In the genomic region with DNA sequence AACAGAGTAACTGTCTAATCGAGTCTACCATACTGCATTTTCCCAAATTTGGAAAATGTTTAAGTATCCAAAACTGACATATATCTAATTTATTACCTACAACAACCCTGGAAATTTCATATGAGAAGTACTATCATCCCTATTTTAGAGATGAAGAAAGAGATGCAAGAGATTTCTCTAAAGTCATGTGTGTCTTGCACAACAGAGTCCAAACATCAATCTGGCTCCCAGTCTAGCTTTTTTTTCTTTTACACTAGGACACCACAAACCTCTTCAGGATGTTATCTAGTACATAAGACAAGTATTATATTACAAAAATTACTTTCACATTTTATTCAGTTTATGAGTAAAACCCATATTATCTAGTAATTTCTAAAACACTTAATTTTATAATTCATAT, we compare ENCODE assay signal across 20 cellular contexts. TPM values are rescaled to one million over a fixed set of nuclear protein-coding genes. Genes with fewer than 3 reads are reported as not detected.
A peak's percentile ranks its signal among the peaks of the same experiment; 100 is the strongest.
DNase-seq lines count a peak whose midpoint lies in the region; ATAC-seq, FAIRE-seq and TF ChIP-seq lines count a peak whose summit lies in the region.
"Had no signal": no experiment of that assay in that cellular context is flagged by ENCODE, and none has a peak within 500 bp of the region (broad histone marks: within the 10 kb centered on the region; RNA-seq: fewer than 3 reads in every experiment).

No MANE protein-coding gene starts in this region.

- ATAC-seq in left lobe of liver = peak; percentile 72
- ATAC-seq: CD8-positive, alpha-beta T cell; GM23338 had no signal

- FAIRE-seq in TTC549 (lab: Jason Lieb, UNC) = peak; percentile 70
- FAIRE-seq: A204.1, GM12892, GM19239 had no signal

- H3K4me3 Mint-ChIP-seq in progenitor cell of endocrine pancreas (ENCODE audit: low read depth) = no peak overlapping the region
- H3K4me3 Mint-ChIP-seq: B cell; CD4-positive, CD25-positive, alpha-beta regulatory T cell; CD8-positive, alpha-beta T cell; GM23338; H9; HFFc6 had no signal

- H3K27me3 Mint-ChIP-seq in progenitor cell of endocrine pancreas = no peaks in the 10 kb centered on the region
- H3K27me3 Mint-ChIP-seq: B cell had no signal

- DNase-seq in choroid plexus epithelial cell (ENCODE audit: low read depth) (peak; percentile 7), left lobe of liver (ENCODE audit: low spot score) (no peak), NCI-H1105 treated with DMSO at 0.1 percent for 48 hours (lab: John Stamatoyannopoulos, UW) (no peak), progenitor cell of endocrine pancreas (ENCODE audit: low spot score, unreplicated experiment) (no peak), GM13977 (ENCODE audit: low spot score) (no peak)
- DNase-seq: Caco-2; CD4-positive, CD25-positive, alpha-beta regulatory T cell; CD8-positive, alpha-beta T cell; DMS153; DND-41; H9; HFFc6 had no signal

- H3K4me1 Mint-ChIP-seq in progenitor cell of endocrine pancreas (ENCODE audit: low read depth) = peaks cover 10% of the 10 kb centered on the region
- H3K4me1 Mint-ChIP-seq: B cell; CD4-positive, CD25-positive, alpha-beta regulatory T cell had no signal

- in situ Hi-C loops in GM13977 (cut with MboI; ENCODE audit: low pct_unique_long_range_greater_than_20kb, low sequenced_read_pairs, unreplicated experiment) = no loop called here

- H3K9me3 Mint-ChIP-seq in progenitor cell of endocrine pancreas (ENCODE audit: low read depth) = no peaks in the 10 kb centered on the region
- H3K9me3 Mint-ChIP-seq: CD4-positive, CD25-positive, alpha-beta regulatory T cell; CD8-positive, alpha-beta T cell; GM23338; H9; HFFc6 had no signal

- no peaks in the 10 kb centered on the region for H3K36me3 Mint-ChIP-seq in progenitor cell of endocrine pancreas (ENCODE audit: insufficient read depth)
- H3K36me3 Mint-ChIP-seq: CD4-positive, CD25-positive, alpha-beta regulatory T cell; CD8-positive, alpha-beta T cell had no signal

- H3K27ac Mint-ChIP-seq in progenitor cell of endocrine pancreas = no peak overlapping the region
- H3K27ac Mint-ChIP-seq: B cell; CD4-positive, CD25-positive, alpha-beta regulatory T cell; CD8-positive, alpha-beta T cell; GM23338; H9; HFFc6 had no signal

- H3K4me3 ChIP-seq in choroid plexus epithelial cell (ENCODE audit: low read depth, low read length) = no peak overlapping the region
- H3K4me3 ChIP-seq: BLaER1, GM23338 had no signal

- no peak for TF ChIP-seq CTCF in choroid plexus epithelial cell (conservative IDR thresholded peaks at IDR 0.05; ENCODE audit: low read depth, low read length)
- no peak for TF ChIP-seq CTCF in progenitor cell of endocrine pancreas (IDR thresholded peaks at IDR 0.05; ENCODE audit: unreplicated experiment)
- no peak for TF ChIP-seq CTCF in GM13977 (IDR thresholded peaks at IDR 0.05; ENCODE audit: extremely low read depth, insufficient read depth, missing control alignments)

RNA-seq across cellular contexts. Expression of gene CAPS2, which starts 39.1 kb away (rescaled TPM):
- 4.1 TPM for total RNA-seq in left lobe of liver
- total RNA-seq in progenitor cell of endocrine pancreas = 9.6 and 12.7 TPM in 2 replicates
- total RNA-seq: Caco-2 had no signal

RNA-seq across cellular contexts. Expression of gene GLIPR1L1, which starts 43.5 kb away (rescaled TPM):
- total RNA-seq in left lobe of liver (not detected), progenitor cell of endocrine pancreas (not detected in 2 replicates)
- total RNA-seq: B cell; Caco-2; CD4-positive, CD25-positive, alpha-beta regulatory T cell; CD8-positive, alpha-beta T cell; GM23338; H4; HFFc6 had no signal
